In the genomic region with DNA sequence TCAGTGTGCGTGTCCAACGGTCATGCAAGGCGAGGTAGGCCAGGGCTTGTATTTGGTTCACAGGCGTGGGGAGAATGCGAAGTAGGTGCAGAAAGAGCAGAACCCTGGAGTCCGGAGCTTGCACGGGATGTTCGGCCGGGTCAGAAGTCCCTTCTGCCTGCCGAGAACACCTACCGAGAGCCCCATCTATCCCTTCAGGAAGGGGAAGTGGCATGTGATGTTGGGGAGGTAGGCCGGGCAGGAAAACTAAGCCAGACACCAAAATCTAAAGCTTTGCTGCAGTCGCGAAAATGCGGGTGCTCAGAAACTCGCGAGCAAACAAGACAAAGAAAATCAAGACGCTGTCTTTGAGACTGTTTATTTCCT, we compare ENCODE assay signal across 8 cellular contexts. TPM values are rescaled to one million over a fixed set of nuclear protein-coding genes. Genes with fewer than 3 reads are reported as not detected.
DNase-seq lines count a peak whose midpoint lies in the region; ATAC-seq, FAIRE-seq and TF ChIP-seq lines count a peak whose summit lies in the region.

No MANE protein-coding gene starts in this region.

- H3K4me2 ChIP-seq in OCI-LY7 (ENCODE audit: low read length): peak overlapping the region; percentile 76

- H4K20me1 ChIP-seq in OCI-LY7 (ENCODE audit: insufficient read depth, low read length): no peaks in the 10 kb centered on the region

- H3K27me3 ChIP-seq in thoracic aorta (replicated peaks; ENCODE audit: insufficient read depth): no peaks in the 10 kb centered on the region

- H3K79me2 ChIP-seq in OCI-LY7 (ENCODE audit: insufficient read depth, low read depth, low read length): peaks cover 24% of the 10 kb centered on the region; the same call in 1 of the 2 replicates

- H3K9me2 ChIP-seq in OCI-LY7 (ENCODE audit: insufficient read depth, low read length): no peaks in the 10 kb centered on the region

- WGBS in lower leg skin, 2 donors: 0 to 1% methylated on average over 18 of the region's 18 CpGs

- H3K4me3 ChIP-seq in AG09309 (ENCODE audit: control insufficient read depth, low read depth, low read length): peak overlapping the region; percentile 40
- peak overlapping the region; percentile 77 for H3K4me3 ChIP-seq in OCI-LY7 (ENCODE audit: low read depth, low read length, poor library complexity, severe bottlenecking)
- peak overlapping the region; percentile 37 for H3K4me3 ChIP-seq in lower leg skin (ENCODE audit: low read depth, poor library complexity, severe bottlenecking)
- peak overlapping the region; percentile 82 for H3K4me3 ChIP-seq in thoracic aorta

- TF ChIP-seq POLR2A in lower leg skin (IDR thresholded peaks at IDR 0.05): no peak

- H3K27ac ChIP-seq in OCI-LY7 (ENCODE audit: low read depth, low read length, poor library complexity, severe bottlenecking): peak overlapping the region; percentile 71
- peak overlapping the region; percentile 84 to 88 for H3K27ac ChIP-seq in thoracic aorta

- peaks cover 32% of the 10 kb centered on the region for H3K4me1 ChIP-seq in OCI-LY7 (ENCODE audit: insufficient read depth, low read length, poor library complexity, severe bottlenecking)
- peaks cover 12 to 19% of the 10 kb centered on the region in 2 donors for H3K4me1 ChIP-seq in thoracic aorta (ENCODE audit: control insufficient read depth in 1 of 2, low read depth in 2 of 2)

- CTCF ChIA-PET in OCI-LY7 (lab: Charles Lee; ENCODE audit: unreplicated experiment): no interaction called here

- POLR2A ChIA-PET in OCI-LY7 (lab: Charles Lee): interaction anchor here (1.1 to 4.2 kb wide), 7 partner anchors 9 to 105 kb away, joined by 4 to 16 read pairs (median 10); a partner anchor contains a TSS

- H3K9me3 ChIP-seq in OCI-LY7 (ENCODE audit: low read length) (no peaks in the 10 kb centered on the region), thoracic aorta (no peaks in the 10 kb centered on the region)

- DNase-seq in AG09309 (ENCODE audit: low read depth) (no peak), GM19239 (ENCODE audit: insufficient read length, low spot score) (peak; percentile 18), OCI-LY7 (ENCODE audit: low spot score) (peak; percentile 46), cerebellum (ENCODE audit: low spot score) (peak; percentile 72), lower leg skin (ENCODE audit: low spot score in 2 of 2) (peak in 1 of 2 donors; percentile 33), thoracic aorta (ENCODE audit: low spot score) (no peak), NCI-H2081 treated with DMSO at 0.1 percent for 48 hours (lab: John Stamatoyannopoulos, UW) (no peak)

- TSS peak; percentile 91 for BruUV-seq in OCI-LY7 (replicated peaks; lab: Mats Ljungman, UMichigan)

- no peak for FAIRE-seq in GM19239 (lab: Jason Lieb, UNC)

- peak overlapping the region; percentile 61; the same call in 1 of the 2 replicates for H2AFZ ChIP-seq in OCI-LY7 (ENCODE audit: low read length)

- TF ChIP-seq CTCF in AG09309 (IDR thresholded peaks at IDR 0.05; ENCODE audit: control insufficient read depth, insufficient read depth, low read depth, low read length, missing control alignments): no peak
- no peak for TF ChIP-seq CTCF in OCI-LY7 (conservative IDR thresholded peaks at IDR 0.05; ENCODE audit: low read length)
- TF ChIP-seq CTCF in lower leg skin (IDR thresholded peaks at IDR 0.05): no peak
- no peak for TF ChIP-seq CTCF in thoracic aorta (IDR thresholded peaks at IDR 0.05)

- intact Hi-C loops in OCI-LY7 (cut with micrococcal nuclease; ENCODE audit: unreplicated experiment) (loop anchor here (1.0 to 5.0 kb wide), 2 partner anchors 43 to 98 kb away; a partner anchor contains a TSS), lower leg skin (cut with DNase I; ENCODE audit: low total_unique reads) (no loop called here)

- no peak for ATAC-seq in thoracic aorta (ENCODE audit: insufficient number of reproducible peaks, low FRiP score, low read depth)
- ATAC-seq in activated CD4-positive, CD25-positive, alpha-beta regulatory T cell treated with anti-CD3 and anti-CD28 coated beads, Interleukin-2, amount 50 U/mL, for 24 hours: no peak

- H3K36me3 ChIP-seq in OCI-LY7 (ENCODE audit: insufficient read depth, low read length): peaks cover 18% of the 10 kb centered on the region; the same call in 1 of the 2 replicates
- peaks cover 18% of the 10 kb centered on the region for H3K36me3 ChIP-seq in thoracic aorta

RNA-seq across cellular contexts. Expression of a gene that starts 0.4 kb away (rescaled TPM):
- total RNA-seq in OCI-LY7 (2014; rRNA removed; shearing (Covaris generic)): 23.7 and 26.1 TPM in 2 replicates
- 24.1 and 29.9 TPM in 2 replicates for total RNA-seq in OCI-LY7 (2022)
- total RNA-seq in cerebellum: 16.0 TPM
- total RNA-seq in lower leg skin: 10 to 100 TPM; 21.0 to 79.2 (median 38.2) TPM
- total RNA-seq in thoracic aorta: 10 to 100 TPM; 18.5 to 22.2 TPM

RNA-seq across cellular contexts. Expression of a gene that starts 9.4 kb away (rescaled TPM):
- total RNA-seq in OCI-LY7 (2014; rRNA removed; shearing (Covaris generic)): 108 and 118 TPM in 2 replicates
- total RNA-seq in OCI-LY7 (2022) (115 and 118 TPM in 2 replicates), cerebellum (45.2 TPM), lower leg skin (10 to 100 TPM; 51.5 to 71.0 (median 57.2) TPM), thoracic aorta (10 to 100 TPM; 37.0 to 54.4 TPM)

RNA-seq across cellular contexts. Expression of a gene that starts 16.4 kb away (rescaled TPM):
- total RNA-seq in OCI-LY7 (2014; rRNA removed; shearing (Covaris generic)): 22.8 and 33.1 TPM in 2 replicates
- total RNA-seq in OCI-LY7 (2022) (18.6 and 21.5 TPM in 2 replicates), cerebellum (15.3 TPM), lower leg skin (10 to 100 TPM; 62.9 to 82.6 (median 81.0) TPM), thoracic aorta (10 to 100 TPM; 45.6 to 70.8 TPM)

RNA-seq across cellular contexts. Expression of a gene that starts 16.8 kb away (rescaled TPM):
- total RNA-seq in OCI-LY7 (2014; rRNA removed; shearing (Covaris generic)): 11.1 and 11.8 TPM in 2 replicates
- total RNA-seq in OCI-LY7 (2022) (10.7 and 11.3 TPM in 2 replicates), cerebellum (12.2 TPM), lower leg skin (10 to 100 TPM; 13.4 to 35.4 (median 19.0) TPM), thoracic aorta (1 to 10 TPM; 6.2 to 7.6 TPM)

RNA-seq across cellular contexts. Expression of a gene that starts 21.0 kb away (rescaled TPM):
- 32.6 and 42.9 TPM in 2 replicates for total RNA-seq in OCI-LY7 (2014; rRNA removed; shearing (Covaris generic))
- total RNA-seq in OCI-LY7 (2022): 15.8 and 24.4 TPM in 2 replicates
- 13.8 TPM for total RNA-seq in cerebellum
- total RNA-seq in lower leg skin: 10 to 100 TPM; 12.9 to 41.4 (median 21.0) TPM
- 10 to 100 TPM; 11.1 to 30.2 TPM for total RNA-seq in thoracic aorta

Comparison
In these comparisons a context has a peak if more than half of its experiments do, and no peak if none do; other contexts are left out.
1. DNase-seq: peak in GM19239 (single experiment), OCI-LY7 (single experiment) and cerebellum (single experiment); none in AG09309 (single experiment), thoracic aorta (single experiment) and NCI-H2081 treated with DMSO at 0.1 percent for 48 hours (single experiment).
2. Peak in every context shown above with its lines, with median percentiles within 50 percentile points of each other: H3K4me3 ChIP-seq.